In genomic region chr15:25435474-25436243, GRCh38 we compare ENCODE assay signal across 12 cellular contexts. TPM values are rescaled to one million over a fixed set of nuclear protein-coding genes. Genes with fewer than 3 reads are reported as not detected.
DNase-seq lines count a peak whose midpoint lies in the region; ATAC-seq, FAIRE-seq and TF ChIP-seq lines count a peak whose summit lies in the region.
"Had no signal": no experiment of that assay in that cellular context is flagged by ENCODE, and none has a peak within 500 bp of the region (broad histone marks: within the 10 kb centered on the region; RNA-seq: fewer than 3 reads in every experiment).

No MANE protein-coding gene starts in this region.

- H3K9me3 Mint-ChIP-seq in CD4-positive, CD25-positive, alpha-beta regulatory T cell = no peaks in the 10 kb centered on the region
- H3K9me3 Mint-ChIP-seq in astrocyte (ENCODE audit: unreplicated experiment) = no peaks in the 10 kb centered on the region
- H3K9me3 Mint-ChIP-seq in naive thymus-derived CD8-positive, alpha-beta T cell = peaks cover 0 to 1% (median 0%) of the 10 kb centered on the region in 9 donors
- H3K9me3 Mint-ChIP-seq in effector memory CD8-positive, alpha-beta T cell = no peaks in the 10 kb centered on the region
- H3K9me3 Mint-ChIP-seq: memory B cell had no signal

- H3K9ac ChIP-seq in HUES64 (ENCODE audit: low read depth, low read length) (no peak overlapping the region), astrocyte (ENCODE audit: low read length) (no peak overlapping the region)

- H3K4me1 ChIP-seq in CD4-positive, CD25-positive, alpha-beta regulatory T cell (ENCODE audit: control insufficient read depth, insufficient read depth, low read length, poor library complexity, severe bottlenecking) = peaks cover 40% of the 10 kb centered on the region
- H3K4me1 ChIP-seq in HUES64 (ENCODE audit: insufficient read depth, low read length) (peaks cover 29% of the 10 kb centered on the region), astrocyte (ENCODE audit: insufficient read depth, low read length) (peaks cover 7% of the 10 kb centered on the region)

- peaks cover 3% of the 10 kb centered on the region for H3K36me3 ChIP-seq in CD4-positive, CD25-positive, alpha-beta regulatory T cell (ENCODE audit: control insufficient read depth, insufficient read depth, low read length)
- no peaks in the 10 kb centered on the region for H3K36me3 ChIP-seq in HUES64 (ENCODE audit: insufficient read depth, low read length)
- H3K36me3 ChIP-seq in astrocyte (ENCODE audit: insufficient read depth, low read length) = no peaks in the 10 kb centered on the region

- no peak for ATAC-seq in CD4-positive, CD25-positive, alpha-beta regulatory T cell (ENCODE audit: low read depth in 2 of 2)
- ATAC-seq in naive thymus-derived CD8-positive, alpha-beta T cell = no peak
- ATAC-seq in GM19328 (IDR thresholded peaks at IDR 0.05; ENCODE audit: unreplicated experiment) = no peak
- no peak for ATAC-seq in GM21367 (IDR thresholded peaks at IDR 0.05; ENCODE audit: unreplicated experiment)
- ATAC-seq in effector memory CD8-positive, alpha-beta T cell (replicated peaks) = no peak

- peaks cover 75% of the 10 kb centered on the region for H4K20me1 ChIP-seq in astrocyte (ENCODE audit: insufficient read depth, low read length)

- peak overlapping the region; percentile 56 to 98 (median 82) for H3K4me3 Mint-ChIP-seq in CD4-positive, CD25-positive, alpha-beta regulatory T cell
- H3K4me3 Mint-ChIP-seq in astrocyte (ENCODE audit: unreplicated experiment) = peak overlapping the region; percentile 99
- peak overlapping the region in 9 of 10 donors; percentile 19 to 92 (median 68) for H3K4me3 Mint-ChIP-seq in naive thymus-derived CD8-positive, alpha-beta T cell
- peak overlapping the region in 1 of 2 donors; percentile 40 for H3K4me3 Mint-ChIP-seq in effector memory CD8-positive, alpha-beta T cell
- H3K4me3 Mint-ChIP-seq: memory B cell had no signal

- WGBS in HUES64 = 91% methylated on average over 5 of the region's 5 CpGs

- H3K79me2 ChIP-seq in astrocyte (ENCODE audit: insufficient read depth, low read length) = peaks cover 88% of the 10 kb centered on the region

- no peak overlapping the region for H3K27ac ChIP-seq in CD4-positive, CD25-positive, alpha-beta regulatory T cell (ENCODE audit: insufficient read depth, low read length, poor library complexity, severe bottlenecking)
- H3K27ac ChIP-seq in HUES64 (ENCODE audit: low read depth, low read length) (no peak overlapping the region), astrocyte (ENCODE audit: low read depth, low read length) (no peak overlapping the region)

- H3K27ac Mint-ChIP-seq in CD4-positive, CD25-positive, alpha-beta regulatory T cell = peak overlapping the region in 2 of 3 donors; percentile 18 to 46
- H3K27ac Mint-ChIP-seq in astrocyte (ENCODE audit: unreplicated experiment) = no peak overlapping the region
- peak overlapping the region in 4 of 10 donors; percentile 15 to 67 (median 58) for H3K27ac Mint-ChIP-seq in naive thymus-derived CD8-positive, alpha-beta T cell
- peak overlapping the region in 1 of 2 donors; percentile 30 for H3K27ac Mint-ChIP-seq in effector memory CD8-positive, alpha-beta T cell
- H3K27ac Mint-ChIP-seq: memory B cell had no signal

- no peaks in the 10 kb centered on the region for H3K27me3 ChIP-seq in CD4-positive, CD25-positive, alpha-beta regulatory T cell (ENCODE audit: control insufficient read depth, insufficient read depth, low read length)
- no peaks in the 10 kb centered on the region for H3K27me3 ChIP-seq in HUES64 (ENCODE audit: insufficient read depth, low read length)
- H3K27me3 ChIP-seq in astrocyte (ENCODE audit: insufficient read depth, low read length) = no peaks in the 10 kb centered on the region

- no peak for DNase-seq in CD4-positive, CD25-positive, alpha-beta regulatory T cell
- DNase-seq in astrocyte (ENCODE audit: low read depth) = no peak
- no peak for DNase-seq in naive thymus-derived CD8-positive, alpha-beta T cell
- no peak for DNase-seq in stimulated activated CD4-positive, alpha-beta T cell treated with anti-CD3 and anti-CD28 coated beads, Interleukin-15, amount 100 ng/mL, for 24 hours
- no peak for DNase-seq in effector memory CD8-positive, alpha-beta T cell
- DNase-seq: posterior cingulate gyrus; stimulated activated CD4-positive, alpha-beta T cell treated with anti-CD3 and anti-CD28 coated beads, Interleukin-2, amount 100 ng/mL, for 48 hours had no signal

- H3K4me2 ChIP-seq in astrocyte (ENCODE audit: low read length) = peak overlapping the region; percentile 99

- no peak for FAIRE-seq in astrocyte (lab: Jason Lieb, UNC)
- FAIRE-seq: endothelial cell of umbilical vein had no signal

- H3K27me3 Mint-ChIP-seq in CD4-positive, CD25-positive, alpha-beta regulatory T cell = no peaks in the 10 kb centered on the region
- no peaks in the 10 kb centered on the region for H3K27me3 Mint-ChIP-seq in astrocyte (ENCODE audit: low read depth, unreplicated experiment)
- no peaks in the 10 kb centered on the region for H3K27me3 Mint-ChIP-seq in naive thymus-derived CD8-positive, alpha-beta T cell
- no peaks in the 10 kb centered on the region for H3K27me3 Mint-ChIP-seq in effector memory CD8-positive, alpha-beta T cell
- H3K27me3 Mint-ChIP-seq: memory B cell had no signal

- POLR2A ChIA-PET in naive thymus-derived CD8-positive, alpha-beta T cell (lab: Charles Lee) = no interaction called here

- no peak overlapping the region for H2AFZ ChIP-seq in astrocyte (ENCODE audit: low read depth, low read length)

- peaks cover 36 to 78% (median 55%) of the 10 kb centered on the region in 4 donors for H3K4me1 Mint-ChIP-seq in CD4-positive, CD25-positive, alpha-beta regulatory T cell
- peaks cover 12% of the 10 kb centered on the region for H3K4me1 Mint-ChIP-seq in astrocyte (ENCODE audit: low read depth, unreplicated experiment)
- H3K4me1 Mint-ChIP-seq in naive thymus-derived CD8-positive, alpha-beta T cell = peaks cover 28 to 74% (median 67%) of the 10 kb centered on the region in 4 donors
- peaks cover 38 to 47% of the 10 kb centered on the region in 2 donors for H3K4me1 Mint-ChIP-seq in effector memory CD8-positive, alpha-beta T cell (ENCODE audit: low read depth in 2 of 2)

- peak overlapping the region; percentile 22 for H3K4me3 ChIP-seq in CD4-positive, CD25-positive, alpha-beta regulatory T cell (ENCODE audit: low read depth, low read length)
- H3K4me3 ChIP-seq in HUES64 (ENCODE audit: low read length) = 0 out of 2 replicates have a peak overlapping the region, but pooled peaks have one; percentile 3
- no peak overlapping the region for H3K4me3 ChIP-seq in astrocyte (ENCODE audit: insufficient read depth, low read depth, low read length)

- H3K9me3 ChIP-seq in CD4-positive, CD25-positive, alpha-beta regulatory T cell (ENCODE audit: control insufficient read depth in 2 of 2, low read length in 2 of 2) = no peaks in the 10 kb centered on the region
- H3K9me3 ChIP-seq in HUES64 (ENCODE audit: insufficient read depth, low read depth, low read length) (no peaks in the 10 kb centered on the region), astrocyte (ENCODE audit: insufficient read depth, low read depth, low read length) (no peaks in the 10 kb centered on the region)

- H3K36me3 Mint-ChIP-seq in CD4-positive, CD25-positive, alpha-beta regulatory T cell = no peaks in the 10 kb centered on the region
- H3K36me3 Mint-ChIP-seq in astrocyte (ENCODE audit: low read depth, unreplicated experiment) = no peaks in the 10 kb centered on the region
- peaks cover 0 to 14% (median 12%) of the 10 kb centered on the region in 3 donors for H3K36me3 Mint-ChIP-seq in naive thymus-derived CD8-positive, alpha-beta T cell
- H3K36me3 Mint-ChIP-seq in effector memory CD8-positive, alpha-beta T cell (ENCODE audit: insufficient read depth) = peaks cover 24% of the 10 kb centered on the region

- TF ChIP-seq CTCF in astrocyte (IDR thresholded peaks at IDR 0.05; ENCODE audit: insufficient read depth, low read depth, low read length) = no peak

RNA-seq across cellular contexts. Expression of gene UBE3A, which starts 3.2 kb away (rescaled TPM):
- 106 TPM for total RNA-seq in CD4-positive, CD25-positive, alpha-beta regulatory T cell
- 100 to 1,000 TPM in 2 of 4 donors, 10 to 100 TPM in 2; 88.6 to 109 (median 98.7) TPM for polyA plus RNA-seq in CD4-positive, CD25-positive, alpha-beta regulatory T cell
- polyA plus RNA-seq in HUES64 (2013, experiment 1 of 2) = 53.5 TPM
- 50.7 TPM for polyA plus RNA-seq in HUES64 (2013, experiment 2 of 2)
- 102 and 109 TPM in 2 replicates for total RNA-seq in astrocyte
- 100 to 1,000 TPM; 145 to 146 TPM for total RNA-seq in naive thymus-derived CD8-positive, alpha-beta T cell
- polyA plus RNA-seq in naive thymus-derived CD8-positive, alpha-beta T cell = 100 to 1,000 TPM; 106 to 117 (median 113) TPM
